Comparison of ENCODE assay signal across 17 cellular contexts in genomic region chr3:36693670-36694069, GRCh38.
A peak's percentile ranks its signal among the peaks of the same experiment; 100 is the strongest.
DNase-seq lines count a peak whose midpoint lies in the region; ATAC-seq and TF ChIP-seq lines count a peak whose summit lies in the region.
"Had no signal": no experiment of that assay in that cellular context is flagged by ENCODE, and none has a peak within 500 bp of the region (broad histone marks: within the 10 kb centered on the region; RNA-seq: fewer than 3 reads in every experiment).

No MANE protein-coding gene starts in this region.

- ATAC-seq in GM18505 (IDR thresholded peaks at IDR 0.05; ENCODE audit: unreplicated experiment), result peak; percentile 44
- peak; percentile 62 for ATAC-seq in GM19397 (IDR thresholded peaks at IDR 0.05; ENCODE audit: unreplicated experiment)
- peak; percentile 72 for ATAC-seq in HG02798 (IDR thresholded peaks at IDR 0.05; ENCODE audit: poor library complexity, unreplicated experiment)
- peak; percentile 70 for ATAC-seq in HG03457 (IDR thresholded peaks at IDR 0.05; ENCODE audit: unreplicated experiment)
- no peak for ATAC-seq in left lobe of liver
- ATAC-seq in Right ventricle myocardium inferior, result no peak
- ATAC-seq: activated CD4-positive, alpha-beta T cell treated with anti-CD3 and anti-CD28 coated beads for 36 hours; left ventricle myocardium superior; naive thymus-derived CD8-positive, alpha-beta T cell; T-helper 17 cell had no signal

- DNase-seq in left lobe of liver (ENCODE audit: low spot score) (no peak), Right ventricle myocardium inferior (ENCODE audit: missing footprints) (no peak), ACHN (no peak)
- no peak for DNase-seq in activated T-cell treated with anti-CD3 and anti-CD28 coated beads, Interleukin-2, amount 50 U/mL, for 48 hours
- DNase-seq: activated CD4-positive, alpha-beta T cell treated with anti-CD3 and anti-CD28 coated beads for 36 hours; anterior cingulate cortex; hypothalamus; left ventricle myocardium superior; naive thymus-derived CD8-positive, alpha-beta T cell; NCI-H1694 treated with DMSO at 0.1 percent for 48 hours; NCI-H526 treated with DMSO at 0.1 percent for 48 hours; stimulated activated CD4-positive, alpha-beta T cell treated with anti-CD3 and anti-CD28 coated beads, Interleukin-1b, Interleukin-23, amount 100 ng/mL, for 48 hours; T-helper 17 cell had no signal

- intact Hi-C loops in Right ventricle myocardium inferior (cut with DNase I), result no loop called here

- in situ Hi-C loops in ACHN (cut with HindIII; ENCODE audit: low pct_ligation_motif_present, low pct_unique_long_range_greater_than_20kb, low sequenced_read_pairs), result no loop called here

- TF ChIP-seq POLR2A in GM18505 (IDR thresholded peaks at IDR 0.05; ENCODE audit: borderline replicate concordance, extremely low read depth, insufficient read depth, insufficient read length), result no peak

Comparison
In these comparisons a context has a peak if more than half of its experiments do, and no peak if none do; other contexts are left out.
1. ATAC-seq: peak in GM18505 (single experiment), GM19397 (single experiment), HG02798 (single experiment) and HG03457 (single experiment); none in left lobe of liver (single experiment) and Right ventricle myocardium inferior (single experiment).